8 cellular contexts compared by ENCODE assay signal in genomic region chrX:65581661-65582339, GRCh38. TPM values are rescaled to one million over a fixed set of nuclear protein-coding genes. Genes with fewer than 3 reads are reported as not detected.
DNase-seq lines count a peak whose midpoint lies in the region; ATAC-seq, FAIRE-seq and TF ChIP-seq lines count a peak whose summit lies in the region.

No MANE protein-coding gene starts in this region.

- no peak for TF ChIP-seq POLR2A in Peyer's patch (IDR thresholded peaks at IDR 0.05)

- H3K36me3 Mint-ChIP-seq in activated T-helper 17 cell treated with anti-CD3 and anti-CD28 coated beads, Interleukin-2, amount 50 U/mL, for 72 hours (ENCODE audit: low read depth) = no peaks in the 10 kb centered on the region

- TF ChIP-seq CTCF in Peyer's patch (IDR thresholded peaks at IDR 0.05) (peak; percentile 56 to 88 (median 72)), foreskin fibroblast (IDR thresholded peaks at IDR 0.05; ENCODE audit: low read depth, low read length) (peak; percentile 40), osteoblast (IDR thresholded peaks at IDR 0.05; ENCODE audit: extremely low read depth, low read depth, low read length) (peak; percentile 85)

- H3K27me3 ChIP-seq in Peyer's patch (no peaks in the 10 kb centered on the region), osteoblast (ENCODE audit: insufficient read depth, low read length) (peaks cover 8% of the 10 kb centered on the region)

- no peaks in the 10 kb centered on the region for H3K27me3 Mint-ChIP-seq in activated T-helper 17 cell treated with anti-CD3 and anti-CD28 coated beads, Interleukin-2, amount 50 U/mL, for 72 hours

- no peak for FAIRE-seq in HTR-8/SVneo (lab: Jason Lieb, UNC)

- no peak overlapping the region for H3K4me3 ChIP-seq in Peyer's patch
- no peak overlapping the region for H3K4me3 ChIP-seq in foreskin fibroblast (ENCODE audit: low read depth in 1 of 2, low read length in 2 of 2)
- H3K4me3 ChIP-seq in osteoblast (ENCODE audit: insufficient read depth, low read length) = no peak overlapping the region

- DNase-seq in ELF-1 (ENCODE audit: low read depth, low spot score) = peak; percentile 87
- DNase-seq in HTR-8/SVneo (ENCODE audit: insufficient read length, low spot score) = peak; percentile 37
- DNase-seq in Peyer's patch = peak in 2 of 3 donors; percentile 46 to 83
- peak; percentile 40 to 79 for DNase-seq in foreskin fibroblast
- DNase-seq in osteoblast (ENCODE audit: insufficient read length, low spot score, missing footprints) = no peak
- no peak for DNase-seq in cortex of kidney (lab: John Stamatoyannopoulos, UW)

- H3K9me3 Mint-ChIP-seq in activated T-helper 17 cell treated with anti-CD3 and anti-CD28 coated beads, Interleukin-2, amount 50 U/mL, for 72 hours = no peaks in the 10 kb centered on the region

- H3K4me1 ChIP-seq in Peyer's patch = no peaks in the 10 kb centered on the region
- H3K4me1 ChIP-seq in osteoblast (ENCODE audit: insufficient read depth, low read length) = no peaks in the 10 kb centered on the region

- H3K36me3 ChIP-seq in Peyer's patch = no peaks in the 10 kb centered on the region
- no peaks in the 10 kb centered on the region for H3K36me3 ChIP-seq in osteoblast (ENCODE audit: insufficient read depth, low read length)

- no peak overlapping the region for H3K4me2 ChIP-seq in osteoblast (ENCODE audit: insufficient read depth, low read length)

- H3K79me2 ChIP-seq in osteoblast (ENCODE audit: insufficient read depth, low read length) = no peaks in the 10 kb centered on the region

- H3K27ac ChIP-seq in Peyer's patch (no peak overlapping the region), osteoblast (ENCODE audit: low read depth, low read length) (no peak overlapping the region)

- H2AFZ ChIP-seq in osteoblast (ENCODE audit: low read length) = no peak overlapping the region

- ATAC-seq in GM21526 (IDR thresholded peaks at IDR 0.05; ENCODE audit: low FRiP score, unreplicated experiment) = peak; percentile 80
- ATAC-seq in activated T-helper 17 cell treated with anti-CD3 and anti-CD28 coated beads, Interleukin-2, amount 50 U/mL, for 72 hours (replicated peaks) = peak; percentile 71

- H3K9me3 ChIP-seq in Peyer's patch (no peaks in the 10 kb centered on the region), osteoblast (ENCODE audit: low read depth, low read length) (no peaks in the 10 kb centered on the region)

- H4K20me1 ChIP-seq in osteoblast (ENCODE audit: insufficient read depth, low read length) = no peaks in the 10 kb centered on the region

- H3K4me3 Mint-ChIP-seq in activated T-helper 17 cell treated with anti-CD3 and anti-CD28 coated beads, Interleukin-2, amount 50 U/mL, for 72 hours = no peak overlapping the region

- no peaks in the 10 kb centered on the region for H3K4me1 Mint-ChIP-seq in activated T-helper 17 cell treated with anti-CD3 and anti-CD28 coated beads, Interleukin-2, amount 50 U/mL, for 72 hours

- H3K27ac Mint-ChIP-seq in activated T-helper 17 cell treated with anti-CD3 and anti-CD28 coated beads, Interleukin-2, amount 50 U/mL, for 72 hours = peak overlapping the region; percentile 46

RNA-seq across cellular contexts. Expression of gene LAS1L, which starts 47.2 kb away (rescaled TPM):
- total RNA-seq in Peyer's patch = 10 to 100 TPM; 10.7 to 47.9 (median 18.7) TPM
- total RNA-seq in activated T-helper 17 cell treated with anti-CD3 and anti-CD28 coated beads, Interleukin-2, amount 50 U/mL, for 72 hours = 10 to 100 TPM; 29.7 to 56.7 TPM
- 13.3 and 14.1 TPM in 2 replicates for total RNA-seq in osteoblast

Comparison
In these comparisons a context has a peak if more than half of its experiments do, and no peak if none do; other contexts are left out.
1. DNase-seq: peak in ELF-1 (single experiment), HTR-8/SVneo (single experiment), Peyer's patch (2 of 3) and foreskin fibroblast (2 of 2); none in osteoblast (single experiment) and cortex of kidney (single experiment).
2. Peak in every context shown above with its lines, with median percentiles within 50 percentile points of each other: CTCF ChIP-seq.